Comparison of ENCODE assay signal across 13 cellular contexts in genomic region chr6:98823845-98824162, GRCh38. TPM values are rescaled to one million over a fixed set of nuclear protein-coding genes. Genes with fewer than 3 reads are reported as not detected.
DNase-seq lines count a peak whose midpoint lies in the region; ATAC-seq and TF ChIP-seq lines count a peak whose summit lies in the region.
"Had no signal": no experiment of that assay in that cellular context is flagged by ENCODE, and none has a peak within 500 bp of the region (broad histone marks: within the 10 kb centered on the region; RNA-seq: fewer than 3 reads in every experiment).

No MANE protein-coding gene starts in this region.

- H3K36me3 Mint-ChIP-seq in CD8-positive, alpha-beta memory T cell: no peaks in the 10 kb centered on the region
- H3K36me3 Mint-ChIP-seq in IgD-negative memory B cell (no peaks in the 10 kb centered on the region), natural killer cell (no peaks in the 10 kb centered on the region)

- peaks cover 36% of the 10 kb centered on the region for H3K27me3 ChIP-seq in CD8-positive, alpha-beta memory T cell (ENCODE audit: insufficient read depth, low read length, poor library complexity, severe bottlenecking)

- peaks cover 23 to 34% (median 33%) of the 10 kb centered on the region in 3 donors for H3K4me1 Mint-ChIP-seq in CD8-positive, alpha-beta memory T cell
- H3K4me1 Mint-ChIP-seq in IgD-negative memory B cell (peaks cover 4 to 15% (median 11%) of the 10 kb centered on the region in 3 donors), natural killer cell (peaks cover 8% of the 10 kb centered on the region in 2 donors)

- peaks cover 65 to 87% of the 10 kb centered on the region in 2 donors for H3K27me3 Mint-ChIP-seq in CD8-positive, alpha-beta memory T cell
- peaks cover 51% of the 10 kb centered on the region for H3K27me3 Mint-ChIP-seq in IgD-negative memory B cell
- H3K27me3 Mint-ChIP-seq in natural killer cell (ENCODE audit: low read depth in 2 of 2): peaks cover 68 to 90% of the 10 kb centered on the region in 2 donors

- peak overlapping the region; percentile 35 to 87 (median 68) for H3K4me3 Mint-ChIP-seq in CD8-positive, alpha-beta memory T cell
- peak overlapping the region; percentile 28 to 79 (median 57) for H3K4me3 Mint-ChIP-seq in IgD-negative memory B cell
- peak overlapping the region; percentile 21 for H3K4me3 Mint-ChIP-seq in natural killer cell

- H3K9me3 Mint-ChIP-seq in CD8-positive, alpha-beta memory T cell: peaks cover 0 to 17% (median 3%) of the 10 kb centered on the region in 5 donors
- H3K9me3 Mint-ChIP-seq in IgD-negative memory B cell: peaks cover 0 to 3% (median 2%) of the 10 kb centered on the region in 3 donors
- peaks cover 0 to 2% of the 10 kb centered on the region in 2 donors for H3K9me3 Mint-ChIP-seq in natural killer cell

- POLR2A ChIA-PET in CD8-positive, alpha-beta memory T cell (lab: Charles Lee): no interaction called here

- H3K27ac Mint-ChIP-seq in CD8-positive, alpha-beta memory T cell: peak overlapping the region in 2 of 8 donors; percentile 1 to 45
- peak overlapping the region in 2 of 3 donors; percentile 54 to 75 for H3K27ac Mint-ChIP-seq in IgD-negative memory B cell
- no peak overlapping the region for H3K27ac Mint-ChIP-seq in natural killer cell

- H3K27ac ChIP-seq in CD8-positive, alpha-beta memory T cell (ENCODE audit: low read depth, low read length): no peak overlapping the region
- no peak overlapping the region for H3K27ac ChIP-seq in coronary artery
- H3K27ac ChIP-seq: parathyroid adenoma, Peyer's patch, VCaP had no signal

- ATAC-seq in natural killer cell (no peak), HG03521 (IDR thresholded peaks at IDR 0.05; ENCODE audit: unreplicated experiment) (no peak), GM19395 (IDR thresholded peaks at IDR 0.05; ENCODE audit: unreplicated experiment) (no peak), omental fat pad (ENCODE audit: low FRiP score) (no peak)
- ATAC-seq: HepG2 had no signal

- no peaks in the 10 kb centered on the region for H3K36me3 ChIP-seq in CD8-positive, alpha-beta memory T cell (ENCODE audit: insufficient read depth, low read length)
- H3K36me3 ChIP-seq: Peyer's patch had no signal

- TF ChIP-seq CTCF in coronary artery (IDR thresholded peaks at IDR 0.05) (no peak), natural killer cell (IDR thresholded peaks at IDR 0.05) (no peak), omental fat pad (IDR thresholded peaks at IDR 0.05) (no peak)

- CTCF ChIA-PET in CD8-positive, alpha-beta memory T cell (lab: Charles Lee): no interaction called here

- no peak overlapping the region for H3K4me3 ChIP-seq in CD8-positive, alpha-beta memory T cell (ENCODE audit: low read length)
- peak overlapping the region; percentile 33 for H3K4me3 ChIP-seq in coronary artery
- H3K4me3 ChIP-seq: Peyer's patch had no signal

- no peaks in the 10 kb centered on the region for H3K9me3 ChIP-seq in CD8-positive, alpha-beta memory T cell (ENCODE audit: low read length)
- H3K9me3 ChIP-seq: Peyer's patch had no signal

- no peak for DNase-seq in CD8-positive, alpha-beta memory T cell
- DNase-seq in coronary artery (ENCODE audit: low spot score) (no peak), natural killer cell (no peak), SK-N-DZ (ENCODE audit: low spot score) (no peak), omental fat pad (ENCODE audit: low spot score) (no peak)
- DNase-seq: NCI-H1930, Peyer's patch had no signal

- intact Hi-C loops in natural killer cell (cut with micrococcal nuclease): no loop called here

- peaks cover 12% of the 10 kb centered on the region for H3K4me1 ChIP-seq in CD8-positive, alpha-beta memory T cell (ENCODE audit: insufficient read depth, low read length)
- H3K4me1 ChIP-seq: parathyroid adenoma had no signal

RNA-seq across cellular contexts. Expression of gene POU3F2, which starts 10.6 kb away (rescaled TPM):
- total RNA-seq in CD8-positive, alpha-beta memory T cell: not detected
- polyA plus RNA-seq in CD8-positive, alpha-beta memory T cell: not detected
- not detected for polyA plus RNA-seq in IgD-negative memory B cell
- total RNA-seq in natural killer cell (not detected), omental fat pad (not detected)
- polyA plus RNA-seq in SK-N-DZ (2014; cell fraction: cytosol; rRNA removed): 1.8 and 2.2 TPM in 2 replicates
- 1.1 and 1.4 TPM in 2 replicates for polyA plus RNA-seq in SK-N-DZ (2014; cell fraction: nucleus; rRNA removed)
- total RNA-seq: HepG2, Peyer's patch had no signal
- polyA plus RNA-seq: HepG2 had no signal

Comparison
In these comparisons a context has a peak if more than half of its experiments do, and no peak if none do; other contexts are left out.
1. H3K27ac Mint-ChIP-seq: peak in IgD-negative memory B cell (2 of 3); none in natural killer cell (0 of 2).
2. Peak in every context shown above with its lines, with median percentiles within 50 percentile points of each other: H3K4me3 Mint-ChIP-seq.